Comparison of ENCODE assay signal across 9 cellular contexts in genomic region chr15:85622432-85622831, GRCh38.
A peak's percentile ranks its signal among the peaks of the same experiment; 100 is the strongest.
DNase-seq lines count a peak whose midpoint lies in the region; ATAC-seq, FAIRE-seq and TF ChIP-seq lines count a peak whose summit lies in the region.
"Had no signal": no experiment of that assay in that cellular context is flagged by ENCODE, and none has a peak within 500 bp of the region (broad histone marks: within the 10 kb centered on the region; RNA-seq: fewer than 3 reads in every experiment).

No MANE protein-coding gene starts in this region.

- no peaks in the 10 kb centered on the region for H4K20me1 ChIP-seq in SK-N-SH (ENCODE audit: insufficient read depth)
- 0 out of 2 replicates have a peak, but pooled peaks cover 3% of the 10 kb centered on the region for H4K20me1 ChIP-seq in PC-9 (ENCODE audit: insufficient read depth)

- H3K4me2 ChIP-seq in SK-N-SH (peak overlapping the region; percentile 58; the same call in 1 of the 2 replicates), PC-9 (no peak overlapping the region)

- H3F3A ChIP-seq in SK-N-SH (replicated peaks; ENCODE audit: insufficient read depth) (peaks cover 11% of the 10 kb centered on the region), PC-9 (ENCODE audit: insufficient read depth, low read depth) (no peaks in the 10 kb centered on the region; the same call in 1 of the 2 replicates)

- H3K4me1 ChIP-seq in SK-N-SH (ENCODE audit: control insufficient read depth in 1 of 2, insufficient read depth in 2 of 2, low read depth in 1 of 2, low read length in 1 of 2): peaks cover 21 to 39% of the 10 kb centered on the region in 2 experiments
- peaks cover 55 to 100% (median 87%) of the 10 kb centered on the region in 6 donors for H3K4me1 ChIP-seq in spleen
- H3K4me1 ChIP-seq in PC-9 (replicated peaks; ENCODE audit: insufficient read depth): no peaks in the 10 kb centered on the region

- no peak for TF ChIP-seq POLR2A in spleen (IDR thresholded peaks at IDR 0.05)

- FAIRE-seq in D721Med (lab: Jason Lieb, UNC): peak; percentile 25

- WGBS in SK-N-SH (ENCODE audit: low lambda C conversion rate): 76% methylated on average over 5 of the region's 5 CpGs
- WGBS in spleen, 5 donors: 65 to 85% (median 75%) methylated on average over 5 of the region's 5 CpGs

- H3K9me2 ChIP-seq in SK-N-SH (no peaks in the 10 kb centered on the region), PC-9 (ENCODE audit: insufficient read depth) (no peaks in the 10 kb centered on the region)

- POLR2A ChIA-PET in SK-N-SH (lab: Yijun Ruan, JAX): no interaction called here
- POLR2A ChIA-PET in RWPE1 (lab: Yijun Ruan, JAX; ENCODE audit: low non-redundant PET): no interaction called here
- POLR2A ChIA-PET in PC-9 (lab: Charles Lee; ENCODE audit: unreplicated experiment): no interaction called here

- TF ChIP-seq RAD21 in SK-N-SH (IDR thresholded peaks at IDR 0.05; ENCODE audit: low read length): no peak

- intact Hi-C loops in spleen (cut with DNase I; ENCODE audit: low total_unique reads) (loop anchor here (10.0 kb wide), 1 partner anchor 82 kb away; no protein-coding TSS in a partner anchor), PC-9 (cut with micrococcal nuclease; ENCODE audit: unreplicated experiment) (no loop called here)

- no peak for ATAC-seq in GM19328 (IDR thresholded peaks at IDR 0.05; ENCODE audit: unreplicated experiment)
- ATAC-seq: left colon had no signal

- peak; percentile 20 for DNase-seq in D721Med (ENCODE audit: insufficient read length, low spot score)
- no peak for DNase-seq in SK-N-SH
- DNase-seq in foreskin fibroblast: peak in 1 of 2 donors; percentile 72
- DNase-seq in spleen: no peak
- no peak for DNase-seq in RWPE1 (ENCODE audit: low spot score)
- DNase-seq in PC-9: no peak
- DNase-seq: left colon, NCI-H1436 treated with DMSO at 0.1 percent for 48 hours had no signal

- H3K9me3 ChIP-seq in SK-N-SH (no peaks in the 10 kb centered on the region), spleen (no peaks in the 10 kb centered on the region), PC-9 (ENCODE audit: insufficient read depth, low read depth) (no peaks in the 10 kb centered on the region)

- H3K9ac ChIP-seq in SK-N-SH: no peak overlapping the region

- H2AFZ ChIP-seq in SK-N-SH (ENCODE audit: low read depth) (no peak overlapping the region), PC-9 (no peak overlapping the region)

- CTCF ChIA-PET in SK-N-SH (lab: Yijun Ruan, JAX): no interaction called here
- CTCF ChIA-PET in RWPE1 (lab: Yijun Ruan, JAX): no interaction called here
- CTCF ChIA-PET in PC-9 (lab: Charles Lee): no interaction called here

- H3K36me3 ChIP-seq in SK-N-SH (replicated peaks in 1 of 2; ENCODE audit: control insufficient read depth in 1 of 2, insufficient read depth in 2 of 2, low read length in 1 of 2) (peaks cover 3 to 21% of the 10 kb centered on the region in 2 experiments), spleen (peaks cover 0 to 34% (median 0%) of the 10 kb centered on the region in 6 donors), PC-9 (ENCODE audit: low read depth) (no peaks in the 10 kb centered on the region)

- H3K27me3 ChIP-seq in SK-N-SH (ENCODE audit: insufficient read depth): no peaks in the 10 kb centered on the region
- H3K27me3 ChIP-seq in spleen (replicated peaks in 1 of 7): no peaks in the 10 kb centered on the region
- H3K27me3 ChIP-seq in PC-9 (ENCODE audit: insufficient read depth, low read depth): no peaks in the 10 kb centered on the region

- no peak for TF ChIP-seq CTCF in D721Med (IDR thresholded peaks at IDR 0.05; ENCODE audit: insufficient read depth, missing control alignments)
- TF ChIP-seq CTCF in SK-N-SH (IDR thresholded peaks at IDR 0.05): no peak
- no peak for TF ChIP-seq CTCF in foreskin fibroblast (IDR thresholded peaks at IDR 0.05; ENCODE audit: low read depth, low read length)
- no peak for TF ChIP-seq CTCF in spleen (IDR thresholded peaks at IDR 0.05 in 8 of 11, conservative IDR thresholded peaks at IDR 0.05 in 3 of 11)
- no peak for TF ChIP-seq CTCF in RWPE1 (conservative IDR thresholded peaks at IDR 0.05; ENCODE audit: low read depth)
- TF ChIP-seq CTCF in PC-9 (conservative IDR thresholded peaks at IDR 0.05): no peak

- H3K79me2 ChIP-seq in SK-N-SH (ENCODE audit: insufficient read depth) (peaks cover 65% of the 10 kb centered on the region), PC-9 (ENCODE audit: low read depth) (peaks cover 3% of the 10 kb centered on the region; the same call in 1 of the 2 replicates)

- TF ChIP-seq EP300 in SK-N-SH (IDR thresholded peaks at IDR 0.05; ENCODE audit: borderline replicate concordance in 1 of 2, low read depth in 1 of 2, low read length in 1 of 2): no peak

- H3K27ac ChIP-seq in SK-N-SH (ENCODE audit: low read depth in 2 of 2, low read length in 1 of 2) (peak overlapping the region; percentile 53 to 90), spleen (peak overlapping the region in 6 of 8 donors; percentile 55 to 83 (median 78)), RWPE1 (no peak overlapping the region), PC-9 (no peak overlapping the region)

- H3K4me3 ChIP-seq in SK-N-SH (ENCODE audit: low read depth in 2 of 2, low read length in 1 of 2) (no peak overlapping the region), foreskin fibroblast (ENCODE audit: low read depth in 1 of 2, low read length in 2 of 2) (peak overlapping the region; percentile 24 to 63), spleen (peak overlapping the region in 5 of 8 donors; percentile 31 to 63 (median 36)), PC-9 (no peak overlapping the region)

- no TSS peak for BruUV-seq in PC-9 (replicated peaks; lab: Mats Ljungman, UMichigan)

TF ChIP-seq in SK-N-SH, 30 proteins besides CTCF, POLR2A, EP300 and RAD21:
- TF ChIP-seq FOXJ3 (CRISPR knock-in tag; IDR thresholded peaks at IDR 0.05): no peak

Comparison
In these comparisons a context has a peak if more than half of its experiments do, and no peak if none do; other contexts are left out.
1. H3K27ac ChIP-seq: peak in SK-N-SH (2 of 2) and spleen (6 of 8); none in RWPE1 (single experiment) and PC-9 (single experiment).
2. H3K4me3 ChIP-seq: peak in foreskin fibroblast (2 of 2) and spleen (5 of 8); none in SK-N-SH (0 of 2) and PC-9 (single experiment).